22 cellular contexts compared by ENCODE assay signal in genomic region chr19:51356159-51356801, GRCh38. TPM values are rescaled to one million over a fixed set of nuclear protein-coding genes. Genes with fewer than 3 reads are reported as not detected.
"Had no signal": no experiment of that assay in that cellular context is flagged by ENCODE, and none has a peak within 500 bp of the region (broad histone marks: within the 10 kb centered on the region; RNA-seq: fewer than 3 reads in every experiment).

No MANE protein-coding gene starts in this region.

- DNase-seq: activated CD4-positive, alpha-beta T cell treated with anti-CD3 and anti-CD28 coated beads, Interleukin-2, amount 50 U/mL, for 48 hours; activated CD4-positive, CD25-positive, alpha-beta regulatory T cell treated with anti-CD3 and anti-CD28 coated beads, Interleukin-2, amount 50 U/mL, for 72 hours; activated CD8-positive, alpha-beta memory T cell treated with anti-CD3 and anti-CD28 coated beads, Interleukin-2, amount 50 U/mL, for 4 hours; activated T-cell treated with anti-CD3 and anti-CD28 coated beads, Interleukin-2, amount 50 U/mL, for 48 hours; effector memory CD4-positive, alpha-beta T cell; foreskin melanocyte; heart left ventricle; midbrain; retina; stimulated activated CD4-positive, alpha-beta T cell treated with anti-CD3 and anti-CD28 coated beads, Interleukin-4, amount 100 ng/mL, for 24 hours; stimulated activated naive CD4-positive, alpha-beta T cell treated with Interleukin-2 at 50 U/mL for 16 hours; substantia nigra; T1000; uterus had no signal

- FAIRE-seq: bronchial epithelial cell had no signal

- H3K27ac Mint-ChIP-seq: dendritic cell treated with granulocyte-macrophage colony-stimulating factor and Interleukin-4, amounts not matched to agents 40 ng/mL and 50 ng/mL, for 4 days had no signal

- H3K4me3 Mint-ChIP-seq: dendritic cell treated with granulocyte-macrophage colony-stimulating factor and Interleukin-4, amounts not matched to agents 40 ng/mL and 50 ng/mL, for 4 days had no signal

- ATAC-seq: heart left ventricle had no signal

- H3K27me3 Mint-ChIP-seq: dendritic cell treated with granulocyte-macrophage colony-stimulating factor and Interleukin-4, amounts not matched to agents 40 ng/mL and 50 ng/mL, for 4 days had no signal

- H3K9me3 Mint-ChIP-seq: dendritic cell treated with granulocyte-macrophage colony-stimulating factor and Interleukin-4, amounts not matched to agents 40 ng/mL and 50 ng/mL, for 4 days had no signal

RNA-seq across cellular contexts. Expression of gene CLDND2, which starts 12.5 kb away (rescaled TPM):
- total RNA-seq: ascending aorta, bronchial epithelial cell, cerebellum, fibroblast of lung, myocyte, tibial nerve had no signal
- polyA plus RNA-seq: fibroblast of lung, heart left ventricle had no signal

RNA-seq across cellular contexts. Expression of gene NKG7, which starts 16.2 kb away (rescaled TPM):
- total RNA-seq: bronchial epithelial cell, fibroblast of lung, myocyte had no signal
- polyA plus RNA-seq: fibroblast of lung had no signal

RNA-seq across cellular contexts. Expression of gene LIM2, which starts 31.5 kb away (rescaled TPM):
- total RNA-seq: ascending aorta, bronchial epithelial cell, cerebellum, fibroblast of lung, heart left ventricle, lung, myocyte, tibial nerve, uterus had no signal
- polyA plus RNA-seq: fibroblast of lung, heart left ventricle, lung had no signal
